Comparison of ENCODE assay signal across 16 cellular contexts in genomic region chr21:37339527-37339889, GRCh38. TPM values are rescaled to one million over a fixed set of nuclear protein-coding genes. Genes with fewer than 3 reads are reported as not detected.
DNase-seq lines count a peak whose midpoint lies in the region; ATAC-seq and TF ChIP-seq lines count a peak whose summit lies in the region.
"Had no signal": no experiment of that assay in that cellular context is flagged by ENCODE, and none has a peak within 500 bp of the region (broad histone marks: within the 10 kb centered on the region; RNA-seq: fewer than 3 reads in every experiment).

No MANE protein-coding gene starts in this region.

- H3K27me3 ChIP-seq in breast epithelium (no peaks in the 10 kb centered on the region), brain microvascular endothelial cell (replicated peaks) (no peaks in the 10 kb centered on the region), lower lobe of right lung (ENCODE audit: low read depth) (no peaks in the 10 kb centered on the region), transverse colon (no peaks in the 10 kb centered on the region)

- H3K4me1 ChIP-seq in breast epithelium (no peaks in the 10 kb centered on the region), lower lobe of right lung (peaks cover 17% of the 10 kb centered on the region), transverse colon (peaks cover 0 to 16% (median 5%) of the 10 kb centered on the region in 4 donors)

- H3K36me3 Mint-ChIP-seq in MCF 10A (ENCODE audit: insufficient read depth, unreplicated experiment) = no peaks in the 10 kb centered on the region
- H3K36me3 Mint-ChIP-seq: activated naive CD4-positive, alpha-beta T cell treated with anti-CD3 and anti-CD28 coated beads, Interleukin-2, amount 10 ng/mL, durations not matched to agents 7 days and 5 days had no signal

- peaks cover 25% of the 10 kb centered on the region for H3K4me1 Mint-ChIP-seq in MCF 10A (ENCODE audit: insufficient read depth, unreplicated experiment)
- H3K4me1 Mint-ChIP-seq: activated naive CD4-positive, alpha-beta T cell treated with anti-CD3 and anti-CD28 coated beads, Interleukin-2, amount 10 ng/mL, durations not matched to agents 7 days and 5 days; T-cell had no signal

- no peak overlapping the region for H3K4me3 Mint-ChIP-seq in MCF 10A (ENCODE audit: unreplicated experiment)
- H3K4me3 Mint-ChIP-seq: activated naive CD4-positive, alpha-beta T cell treated with anti-CD3 and anti-CD28 coated beads, Interleukin-2, amount 10 ng/mL, durations not matched to agents 7 days and 5 days; T-cell had no signal

- peak overlapping the region; percentile 97 for H3K27ac Mint-ChIP-seq in MCF 10A (ENCODE audit: low read depth, unreplicated experiment)
- H3K27ac Mint-ChIP-seq: activated naive CD4-positive, alpha-beta T cell treated with anti-CD3 and anti-CD28 coated beads, Interleukin-2, amount 10 ng/mL, durations not matched to agents 7 days and 5 days; T-cell had no signal

- intact Hi-C loops in MCF 10A (cut with micrococcal nuclease) (loop anchor here (1.0 to 2.0 kb wide), 2 partner anchors 26 to 73 kb away; partner anchors contain the start of gene VPS26C), breast epithelium (cut with DNase I; ENCODE audit: low total_unique reads) (no loop called here), lower lobe of right lung (cut with DNase I) (no loop called here), transverse colon (cut with DNase I; ENCODE audit: low total_unique reads) (no loop called here)

- CTCF ChIA-PET in MCF 10A (lab: Yijun Ruan, JAX) = interaction anchor here (1.8 kb wide), 2 partner anchors 9 to 26 kb away, joined by 4 to 7 read pairs; no protein-coding TSS in a partner anchor

- H3K27me3 Mint-ChIP-seq in MCF 10A (ENCODE audit: insufficient read depth, unreplicated experiment) = no peaks in the 10 kb centered on the region

- TF ChIP-seq EP300 in transverse colon (IDR thresholded peaks at IDR 0.05; ENCODE audit: low read depth) = no peak

- TF ChIP-seq CTCF in MCF 10A (IDR thresholded peaks at IDR 0.05; ENCODE audit: unreplicated experiment) (no peak), breast epithelium (IDR thresholded peaks at IDR 0.05) (no peak), brain microvascular endothelial cell (IDR thresholded peaks at IDR 0.05; ENCODE audit: low read depth, low read length, missing control alignments) (no peak), lower lobe of right lung (IDR thresholded peaks at IDR 0.05) (no peak), transverse colon (IDR thresholded peaks at IDR 0.05) (no peak)

- H3K36me3 ChIP-seq in breast epithelium (no peaks in the 10 kb centered on the region), brain microvascular endothelial cell (replicated peaks) (no peaks in the 10 kb centered on the region), lower lobe of right lung (no peaks in the 10 kb centered on the region), transverse colon (no peaks in the 10 kb centered on the region)

- DNase-seq in MCF 10A (ENCODE audit: unreplicated experiment) (no peak), breast epithelium (ENCODE audit: low spot score in 2 of 2) (no peak), brain microvascular endothelial cell (no peak), lower lobe of right lung (no peak), transverse colon (no peak), KG1 (lab: John Stamatoyannopoulos, UW) (no peak)
- DNase-seq: activated CD4-positive, alpha-beta T cell treated with anti-CD3 and anti-CD28 coated beads for 1 hour; activated CD8-positive, alpha-beta memory T cell treated with anti-CD3 and anti-CD28 coated beads, Interleukin-2, amount 50 U/mL, for 48 hours; activated naive CD4-positive, alpha-beta T cell treated with anti-CD3 and anti-CD28 coated beads, Interleukin-2, amount 10 ng/mL, durations not matched to agents 7 days and 5 days; NCI-H1436 treated with DMSO at 0.1 percent for 48 hours; stimulated activated naive CD4-positive, alpha-beta T cell; T-cell had no signal

- WGBS in transverse colon (ENCODE audit: low coverage in 1 of 2), 2 donors = 25 to 38% methylated on average over 1 of the region's 1 CpG

- H3K9me3 ChIP-seq in breast epithelium (no peaks in the 10 kb centered on the region), lower lobe of right lung (no peaks in the 10 kb centered on the region), transverse colon (no peaks in the 10 kb centered on the region)

- POLR2A ChIA-PET in MCF 10A (lab: Yijun Ruan, JAX) = interaction anchor here (0.6 to 4.3 kb wide), 11 partner anchors 10 to 352 kb away, joined by 3 to 54 read pairs (median 5); partner anchors contain the start of genes DYRK1A and VPS26C

- TF ChIP-seq POLR2A in breast epithelium (IDR thresholded peaks at IDR 0.05) (no peak), transverse colon (IDR thresholded peaks at IDR 0.05) (no peak)

- H3K27ac ChIP-seq in breast epithelium = no peak overlapping the region
- H3K27ac ChIP-seq in brain microvascular endothelial cell = peak overlapping the region; percentile 85
- peak overlapping the region; percentile 65 for H3K27ac ChIP-seq in lower lobe of right lung
- peak overlapping the region; percentile 47 to 76 (median 60) for H3K27ac ChIP-seq in transverse colon
- H3K27ac ChIP-seq: 22Rv1, KMS-11 had no signal

- H3K4me3 ChIP-seq in breast epithelium (no peak overlapping the region), brain microvascular endothelial cell (ENCODE audit: low read depth, low read length) (no peak overlapping the region), lower lobe of right lung (no peak overlapping the region), transverse colon (no peak overlapping the region)

- BruUV-seq in MCF 10A (replicated peaks; lab: Mats Ljungman, UMichigan) = no TSS peak

- H3K9me3 Mint-ChIP-seq in MCF 10A (ENCODE audit: unreplicated experiment) = peaks cover 7% of the 10 kb centered on the region

- in situ Hi-C loops in brain microvascular endothelial cell (cut with HindIII; ENCODE audit: low pct_ligation_motif_present, low sequenced_read_pairs) (no loop called here), transverse colon (cut with MboI; ENCODE audit: low pct_ligation_motif_present in 1 of 4, low pct_unique_long_range_greater_than_20kb in 1 of 4, low sequenced_read_pairs in 3 of 4) (no loop called here)

- no peak for ATAC-seq in lower lobe of right lung
- no peak for ATAC-seq in GM18868 (IDR thresholded peaks at IDR 0.05; ENCODE audit: unreplicated experiment)
- ATAC-seq in HG03135 (IDR thresholded peaks at IDR 0.05; ENCODE audit: unreplicated experiment) = no peak
- ATAC-seq: T-cell had no signal

RNA-seq across cellular contexts. Expression of gene DYRK1A, which starts 27.1 kb away (rescaled TPM):
- total RNA-seq in MCF 10A (2022) (58.6 and 63.1 TPM in 2 replicates), breast epithelium (100 to 1,000 TPM in 1 of 3 donors, 10 to 100 TPM in 2; 71.7 to 138 (median 93.1) TPM), lower lobe of right lung (67.7 TPM), transverse colon (100 to 1,000 TPM in 2 of 4 donors, 10 to 100 TPM in 2; 71.5 to 116 (median 90.9) TPM)

Comparison
In these comparisons a context has a peak if more than half of its experiments do, and no peak if none do; other contexts are left out.
1. H3K27ac ChIP-seq: peak in brain microvascular endothelial cell (single experiment), lower lobe of right lung (single experiment) and transverse colon (4 of 4); none in breast epithelium (0 of 2).